ENCODE assay signal across 8 cellular contexts in genomic region chr17:74210191-74211140, GRCh38. TPM values are rescaled to one million over a fixed set of nuclear protein-coding genes. Genes with fewer than 3 reads are reported as not detected.
A peak's percentile ranks its signal among the peaks of the same experiment; 100 is the strongest.
DNase-seq lines count a peak whose midpoint lies in the region; ATAC-seq lines count a peak whose summit lies in the region.

No MANE protein-coding gene starts in this region.

- peaks cover 53 to 83% (median 61%) of the 10 kb centered on the region in 3 donors for H3K4me1 Mint-ChIP-seq in CD8-positive, alpha-beta memory T cell
- peaks cover 74% of the 10 kb centered on the region for H3K4me1 Mint-ChIP-seq in activated T-cell treated with anti-CD3 and anti-CD28 coated beads, Interleukin-2, amount 50 U/mL, for 4 hours (ENCODE audit: low read depth)
- peaks cover 43 to 48% of the 10 kb centered on the region in 2 donors for H3K4me1 Mint-ChIP-seq in natural killer cell treated with Interleukin-12 subunit alpha and Interleukin-12 subunit beta and Interleukin-15 and Interleukin-18, amount 100 ng/mL, for 72 hours (ENCODE audit: low read depth in 2 of 2)

- peaks cover 36% of the 10 kb centered on the region for H3K36me3 ChIP-seq in CD8-positive, alpha-beta memory T cell (ENCODE audit: insufficient read depth, low read length)

- ATAC-seq in activated T-cell treated with anti-CD3 and anti-CD28 coated beads, Interleukin-2, amount 50 U/mL, for 4 hours, result peak; percentile 39 to 50
- peak; percentile 46 for ATAC-seq in esophagus mucosa
- peak; percentile 50 to 53 for ATAC-seq in natural killer cell treated with Interleukin-12 subunit alpha and Interleukin-12 subunit beta and Interleukin-15 and Interleukin-18, amount 100 ng/mL, for 72 hours
- no peak for ATAC-seq in HG03095 (IDR thresholded peaks at IDR 0.05; ENCODE audit: unreplicated experiment)

- DNase-seq in CD8-positive, alpha-beta memory T cell, result peak; percentile 72 to 88 (median 77)
- DNase-seq in HCEC 1CT, result peak; percentile 53
- DNase-seq in OCI-M1 (lab: John Stamatoyannopoulos, UW), result peak; percentile 77
- DNase-seq in activated T-cell treated with anti-CD3 and anti-CD28 coated beads, Interleukin-2, amount 50 U/mL, for 4 hours, result peak; percentile 75
- DNase-seq in natural killer cell treated with Interleukin-12 subunit alpha and Interleukin-12 subunit beta and Interleukin-15 and Interleukin-18, amount 100 ng/mL, for 72 hours (ENCODE audit: low spot score), result peak; percentile 77
- DNase-seq in stimulated activated naive CD4-positive, alpha-beta T cell (lab: John Stamatoyannopoulos, UW), result peak; percentile 64 to 83 (median 70)

- H3K27ac Mint-ChIP-seq in CD8-positive, alpha-beta memory T cell, result peak overlapping the region; percentile 33 to 93 (median 85)
- peak overlapping the region in 1 of 2 donors; percentile 34 for H3K27ac Mint-ChIP-seq in natural killer cell treated with Interleukin-12 subunit alpha and Interleukin-12 subunit beta and Interleukin-15 and Interleukin-18, amount 100 ng/mL, for 72 hours

- peaks cover 1 to 50% (median 9%) of the 10 kb centered on the region in 3 donors for H3K36me3 Mint-ChIP-seq in CD8-positive, alpha-beta memory T cell
- peaks cover 31% of the 10 kb centered on the region for H3K36me3 Mint-ChIP-seq in activated T-cell treated with anti-CD3 and anti-CD28 coated beads, Interleukin-2, amount 50 U/mL, for 4 hours (ENCODE audit: insufficient read depth)
- peaks cover 18% of the 10 kb centered on the region for H3K36me3 Mint-ChIP-seq in natural killer cell treated with Interleukin-12 subunit alpha and Interleukin-12 subunit beta and Interleukin-15 and Interleukin-18, amount 100 ng/mL, for 72 hours

- H3K9me3 ChIP-seq in CD8-positive, alpha-beta memory T cell (ENCODE audit: low read length), result no peaks in the 10 kb centered on the region

- peaks cover 0 to 3% of the 10 kb centered on the region in 2 donors for H3K27me3 Mint-ChIP-seq in CD8-positive, alpha-beta memory T cell
- H3K27me3 Mint-ChIP-seq in activated T-cell treated with anti-CD3 and anti-CD28 coated beads, Interleukin-2, amount 50 U/mL, for 4 hours (ENCODE audit: low read depth), result no peaks in the 10 kb centered on the region
- H3K27me3 Mint-ChIP-seq in natural killer cell treated with Interleukin-12 subunit alpha and Interleukin-12 subunit beta and Interleukin-15 and Interleukin-18, amount 100 ng/mL, for 72 hours, result no peaks in the 10 kb centered on the region

- no peak overlapping the region for H3K27ac ChIP-seq in CD8-positive, alpha-beta memory T cell (ENCODE audit: low read depth, low read length)

- CTCF ChIA-PET in CD8-positive, alpha-beta memory T cell (lab: Charles Lee), result interaction anchor here (0.8 to 3.3 kb wide), 15 partner anchors 8 to 321 kb away, joined by 3 to 13 read pairs (median 3); partner anchors contain the start of genes BTBD17 and CD300LB

- H3K4me1 ChIP-seq in CD8-positive, alpha-beta memory T cell (ENCODE audit: insufficient read depth, low read length), result peaks cover 42% of the 10 kb centered on the region

- POLR2A ChIA-PET in CD8-positive, alpha-beta memory T cell (lab: Charles Lee), result interaction anchor here (1.1 to 3.0 kb wide), 2 partner anchors 73 to 86 kb away, joined by 3 to 9 read pairs; no protein-coding TSS in a partner anchor

- H3K27me3 ChIP-seq in CD8-positive, alpha-beta memory T cell (ENCODE audit: insufficient read depth, low read length, poor library complexity, severe bottlenecking), result no peaks in the 10 kb centered on the region

- no peaks in the 10 kb centered on the region for H3K9me3 Mint-ChIP-seq in CD8-positive, alpha-beta memory T cell
- no peaks in the 10 kb centered on the region for H3K9me3 Mint-ChIP-seq in activated T-cell treated with anti-CD3 and anti-CD28 coated beads, Interleukin-2, amount 50 U/mL, for 4 hours
- no peaks in the 10 kb centered on the region for H3K9me3 Mint-ChIP-seq in natural killer cell treated with Interleukin-12 subunit alpha and Interleukin-12 subunit beta and Interleukin-15 and Interleukin-18, amount 100 ng/mL, for 72 hours

- peak overlapping the region in 6 of 7 donors; percentile 3 to 83 (median 62) for H3K4me3 Mint-ChIP-seq in CD8-positive, alpha-beta memory T cell
- peak overlapping the region; percentile 51 for H3K4me3 Mint-ChIP-seq in activated T-cell treated with anti-CD3 and anti-CD28 coated beads, Interleukin-2, amount 50 U/mL, for 4 hours
- no peak overlapping the region for H3K4me3 Mint-ChIP-seq in natural killer cell treated with Interleukin-12 subunit alpha and Interleukin-12 subunit beta and Interleukin-15 and Interleukin-18, amount 100 ng/mL, for 72 hours

- H3K4me3 ChIP-seq in CD8-positive, alpha-beta memory T cell (ENCODE audit: low read length), result no peak overlapping the region

RNA-seq across cellular contexts. Expression of gene TTYH2, which starts 2.9 kb away (rescaled TPM):
- total RNA-seq in CD8-positive, alpha-beta memory T cell, result 10 to 100 TPM; 17.1 to 17.4 TPM
- 6.0 TPM for polyA plus RNA-seq in CD8-positive, alpha-beta memory T cell
- total RNA-seq in activated T-cell treated with anti-CD3 and anti-CD28 coated beads, Interleukin-2, amount 50 U/mL, for 4 hours, result 1 to 10 TPM; 2.0 to 4.5 (median 3.5) TPM
- 0.88 TPM for total RNA-seq in esophagus mucosa
- total RNA-seq in natural killer cell treated with Interleukin-12 subunit alpha and Interleukin-12 subunit beta and Interleukin-15 and Interleukin-18, amount 100 ng/mL, for 72 hours, result 1 to 10 TPM; 1.5 to 1.9 TPM

RNA-seq across cellular contexts. Expression of gene RPL38, which starts 7.0 kb away (rescaled TPM):
- 1,000 to 10,000 TPM; 1,457 to 1,489 TPM for total RNA-seq in CD8-positive, alpha-beta memory T cell
- 1,839 TPM for polyA plus RNA-seq in CD8-positive, alpha-beta memory T cell
- 1,000 to 10,000 TPM; 1,282 to 1,442 (median 1,420) TPM for total RNA-seq in activated T-cell treated with anti-CD3 and anti-CD28 coated beads, Interleukin-2, amount 50 U/mL, for 4 hours
- total RNA-seq in esophagus mucosa, result 1,104 TPM
- 100 to 1,000 TPM; 593 to 982 TPM for total RNA-seq in natural killer cell treated with Interleukin-12 subunit alpha and Interleukin-12 subunit beta and Interleukin-15 and Interleukin-18, amount 100 ng/mL, for 72 hours
